ENCODE assay signal across 1 cellular context in the genomic region with DNA sequence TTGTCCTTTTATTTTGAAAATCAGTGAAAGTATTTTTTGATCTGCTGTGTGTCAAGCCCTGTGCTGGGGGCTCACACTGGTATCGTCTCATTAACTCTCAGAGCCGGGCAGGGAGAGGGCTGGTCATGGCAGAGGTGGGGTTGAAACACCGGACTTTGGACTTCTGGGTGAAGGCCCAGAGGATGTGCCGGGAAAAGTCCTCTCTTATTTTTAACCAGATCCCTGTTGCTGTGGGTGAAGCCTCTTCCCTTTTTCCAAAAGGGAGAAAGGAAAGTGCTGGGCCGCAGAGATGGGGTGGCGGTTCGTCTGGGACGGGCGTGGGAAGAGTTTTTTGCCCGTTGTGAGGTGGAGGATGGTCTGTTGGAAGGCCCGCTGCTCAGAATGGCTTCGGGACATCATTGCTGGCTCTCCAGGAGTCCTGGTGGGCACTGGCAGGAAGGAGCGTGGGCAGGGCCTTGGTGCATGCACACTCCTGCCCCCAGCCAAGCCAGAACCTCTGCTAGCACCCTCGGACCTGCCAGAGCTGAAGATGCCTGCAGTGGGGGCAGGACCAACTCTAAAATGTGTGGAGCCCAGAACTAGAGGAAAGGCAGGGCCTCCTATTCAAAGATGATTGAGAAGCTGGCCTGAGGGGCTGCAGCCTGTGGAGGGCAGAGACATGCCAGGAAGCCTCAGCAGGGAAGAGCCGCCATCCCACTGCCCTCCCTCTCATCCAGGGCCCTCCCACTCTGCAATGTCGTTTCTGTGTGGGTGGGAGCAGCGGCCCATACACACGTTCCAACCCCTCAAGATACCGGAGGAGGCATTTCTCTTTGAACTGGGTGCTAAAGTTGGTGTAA.
TF ChIP-seq lines count a peak whose summit lies in the region.

No MANE protein-coding gene starts in this region.

TF ChIP-seq in HepG2, 621 proteins besides CTCF, POLR2A, EP300 and RAD21 (continued from another document and continues in another):
- TF ChIP-seq, protein P1, sequence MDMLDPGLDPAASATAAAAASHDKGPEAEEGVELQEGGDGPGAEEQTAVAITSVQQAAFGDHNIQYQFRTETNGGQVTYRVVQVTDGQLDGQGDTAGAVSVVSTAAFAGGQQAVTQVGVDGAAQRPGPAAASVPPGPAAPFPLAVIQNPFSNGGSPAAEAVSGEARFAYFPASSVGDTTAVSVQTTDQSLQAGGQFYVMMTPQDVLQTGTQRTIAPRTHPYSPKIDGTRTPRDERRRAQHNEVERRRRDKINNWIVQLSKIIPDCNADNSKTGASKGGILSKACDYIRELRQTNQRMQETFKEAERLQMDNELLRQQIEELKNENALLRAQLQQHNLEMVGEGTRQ (IDR thresholded peaks at IDR 0.05; ENCODE audit: low read depth, low read length), result no peak
- TF ChIP-seq, protein P1 (CRISPR knock-in tag; IDR thresholded peaks at IDR 0.05; ENCODE audit: borderline replicate concordance), result no peak
- TF ChIP-seq ZFP37 (CRISPR knock-in tag; IDR thresholded peaks at IDR 0.05; ENCODE audit: borderline replicate concordance), result no peak
- TF ChIP-seq BRCA1 (CRISPR knock-in tag; IDR thresholded peaks at IDR 0.05), result no peak
- TF ChIP-seq ZFP90 (CRISPR knock-in tag; IDR thresholded peaks at IDR 0.05; ENCODE audit: borderline replicate concordance), result no peak
- no peak for TF ChIP-seq NFATC3 (CRISPR knock-in tag; IDR thresholded peaks at IDR 0.05)
- TF ChIP-seq, protein P2, sequence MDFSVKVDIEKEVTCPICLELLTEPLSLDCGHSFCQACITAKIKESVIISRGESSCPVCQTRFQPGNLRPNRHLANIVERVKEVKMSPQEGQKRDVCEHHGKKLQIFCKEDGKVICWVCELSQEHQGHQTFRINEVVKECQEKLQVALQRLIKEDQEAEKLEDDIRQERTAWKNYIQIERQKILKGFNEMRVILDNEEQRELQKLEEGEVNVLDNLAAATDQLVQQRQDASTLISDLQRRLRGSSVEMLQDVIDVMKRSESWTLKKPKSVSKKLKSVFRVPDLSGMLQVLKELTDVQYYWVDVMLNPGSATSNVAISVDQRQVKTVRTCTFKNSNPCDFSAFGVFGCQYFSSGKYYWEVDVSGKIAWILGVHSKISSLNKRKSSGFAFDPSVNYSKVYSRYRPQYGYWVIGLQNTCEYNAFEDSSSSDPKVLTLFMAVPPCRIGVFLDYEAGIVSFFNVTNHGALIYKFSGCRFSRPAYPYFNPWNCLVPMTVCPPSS (IDR thresholded peaks at IDR 0.05), result no peak
- TF ChIP-seq ZNF143 (CRISPR knock-in tag; IDR thresholded peaks at IDR 0.05), result no peak
- TF ChIP-seq HOXA3 (CRISPR knock-in tag; IDR thresholded peaks at IDR 0.05), result peak; percentile 39; the same call in 1 of the 2 replicates
- TF ChIP-seq, protein P3, sequence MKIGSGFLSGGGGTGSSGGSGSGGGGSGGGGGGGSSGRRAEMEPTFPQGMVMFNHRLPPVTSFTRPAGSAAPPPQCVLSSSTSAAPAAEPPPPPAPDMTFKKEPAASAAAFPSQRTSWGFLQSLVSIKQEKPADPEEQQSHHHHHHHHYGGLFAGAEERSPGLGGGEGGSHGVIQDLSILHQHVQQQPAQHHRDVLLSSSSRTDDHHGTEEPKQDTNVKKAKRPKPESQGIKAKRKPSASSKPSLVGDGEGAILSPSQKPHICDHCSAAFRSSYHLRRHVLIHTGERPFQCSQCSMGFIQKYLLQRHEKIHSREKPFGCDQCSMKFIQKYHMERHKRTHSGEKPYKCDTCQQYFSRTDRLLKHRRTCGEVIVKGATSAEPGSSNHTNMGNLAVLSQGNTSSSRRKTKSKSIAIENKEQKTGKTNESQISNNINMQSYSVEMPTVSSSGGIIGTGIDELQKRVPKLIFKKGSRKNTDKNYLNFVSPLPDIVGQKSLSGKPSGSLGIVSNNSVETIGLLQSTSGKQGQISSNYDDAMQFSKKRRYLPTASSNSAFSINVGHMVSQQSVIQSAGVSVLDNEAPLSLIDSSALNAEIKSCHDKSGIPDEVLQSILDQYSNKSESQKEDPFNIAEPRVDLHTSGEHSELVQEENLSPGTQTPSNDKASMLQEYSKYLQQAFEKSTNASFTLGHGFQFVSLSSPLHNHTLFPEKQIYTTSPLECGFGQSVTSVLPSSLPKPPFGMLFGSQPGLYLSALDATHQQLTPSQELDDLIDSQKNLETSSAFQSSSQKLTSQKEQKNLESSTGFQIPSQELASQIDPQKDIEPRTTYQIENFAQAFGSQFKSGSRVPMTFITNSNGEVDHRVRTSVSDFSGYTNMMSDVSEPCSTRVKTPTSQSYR (CRISPR knock-in tag; IDR thresholded peaks at IDR 0.05; ENCODE audit: borderline replicate concordance), result no peak; the same call in 1 of the 2 replicates
- no peak for TF ChIP-seq ZNF329 (CRISPR knock-in tag; IDR thresholded peaks at IDR 0.05; ENCODE audit: low read depth)
- TF ChIP-seq HIVEP1 (CRISPR knock-in tag; IDR thresholded peaks at IDR 0.05), result no peak
- TF ChIP-seq MXI1 (IDR thresholded peaks at IDR 0.05; ENCODE audit: borderline replicate concordance, low read depth, low read length), result no peak
- no peak for TF ChIP-seq KMT2A (CRISPR knock-in tag; IDR thresholded peaks at IDR 0.05)
- TF ChIP-seq HDAC6 (IDR thresholded peaks at IDR 0.05; ENCODE audit: low read depth, low read length), result no peak
- no peak for TF ChIP-seq NAIF1 (CRISPR knock-in tag; IDR thresholded peaks at IDR 0.05; ENCODE audit: borderline replicate concordance)
- TF ChIP-seq XBP1 (CRISPR knock-in tag; IDR thresholded peaks at IDR 0.05), result no peak
- TF ChIP-seq ZNF33B (CRISPR knock-in tag; IDR thresholded peaks at IDR 0.05), result no peak
- TF ChIP-seq, protein P4, sequence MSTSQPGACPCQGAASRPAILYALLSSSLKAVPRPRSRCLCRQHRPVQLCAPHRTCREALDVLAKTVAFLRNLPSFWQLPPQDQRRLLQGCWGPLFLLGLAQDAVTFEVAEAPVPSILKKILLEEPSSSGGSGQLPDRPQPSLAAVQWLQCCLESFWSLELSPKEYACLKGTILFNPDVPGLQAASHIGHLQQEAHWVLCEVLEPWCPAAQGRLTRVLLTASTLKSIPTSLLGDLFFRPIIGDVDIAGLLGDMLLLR (CRISPR knock-in tag; IDR thresholded peaks at IDR 0.05), result no peak
- peak; percentile 56; the same call in 1 of the 2 replicates for TF ChIP-seq NFKB2 (CRISPR knock-in tag; IDR thresholded peaks at IDR 0.05; ENCODE audit: borderline replicate concordance)
- 0 out of 2 replicates have a peak, but pooled peaks have one; percentile 46 for TF ChIP-seq TARDBP (CRISPR knock-in tag; IDR thresholded peaks at IDR 0.05)
- TF ChIP-seq ZNF891 (CRISPR knock-in tag; IDR thresholded peaks at IDR 0.05), result no peak
- TF ChIP-seq, protein P5, sequence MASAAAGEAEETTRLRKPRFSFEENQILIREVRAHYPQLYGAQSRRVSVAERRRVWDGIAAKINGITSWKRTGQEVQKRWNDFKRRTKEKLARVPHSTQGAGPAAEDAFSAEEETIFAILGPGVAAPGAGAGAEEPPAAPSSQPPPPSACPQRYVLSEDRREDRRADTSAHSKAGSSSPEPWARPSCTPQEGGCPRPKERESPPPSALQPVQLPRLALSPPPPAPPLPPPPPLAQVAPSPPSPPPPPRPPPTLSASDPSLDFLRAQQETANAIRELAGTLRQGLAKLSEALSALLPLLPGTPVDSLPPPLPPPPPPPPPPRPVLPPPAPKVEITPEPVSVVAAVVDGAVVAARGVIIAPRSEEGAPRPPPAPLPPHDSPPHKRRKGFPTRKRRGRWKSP (CRISPR knock-in tag; IDR thresholded peaks at IDR 0.05), result no peak
- no peak for TF ChIP-seq LCORL (IDR thresholded peaks at IDR 0.05)
- peak; percentile 73 for TF ChIP-seq LCORL (CRISPR knock-in tag; IDR thresholded peaks at IDR 0.05)
- no peak for TF ChIP-seq SCMH1 (CRISPR knock-in tag; IDR thresholded peaks at IDR 0.05; ENCODE audit: borderline replicate concordance)
- TF ChIP-seq, protein P6, sequence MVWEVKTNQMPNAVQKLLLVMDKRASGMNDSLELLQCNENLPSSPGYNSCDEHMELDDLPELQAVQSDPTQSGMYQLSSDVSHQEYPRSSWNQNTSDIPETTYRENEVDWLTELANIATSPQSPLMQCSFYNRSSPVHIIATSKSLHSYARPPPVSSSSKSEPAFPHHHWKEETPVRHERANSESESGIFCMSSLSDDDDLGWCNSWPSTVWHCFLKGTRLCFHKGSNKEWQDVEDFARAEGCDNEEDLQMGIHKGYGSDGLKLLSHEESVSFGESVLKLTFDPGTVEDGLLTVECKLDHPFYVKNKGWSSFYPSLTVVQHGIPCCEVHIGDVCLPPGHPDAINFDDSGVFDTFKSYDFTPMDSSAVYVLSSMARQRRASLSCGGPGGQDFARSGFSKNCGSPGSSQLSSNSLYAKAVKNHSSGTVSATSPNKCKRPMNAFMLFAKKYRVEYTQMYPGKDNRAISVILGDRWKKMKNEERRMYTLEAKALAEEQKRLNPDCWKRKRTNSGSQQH (CRISPR knock-in tag; IDR thresholded peaks at IDR 0.05; ENCODE audit: low read depth), result 0 out of 2 replicates have a peak, but pooled peaks have one; percentile 23
- TF ChIP-seq RBM39 (IDR thresholded peaks at IDR 0.05; ENCODE audit: low read depth, low read length, poor library complexity, severe bottlenecking), result peak; percentile 38
- TF ChIP-seq, protein P7, sequence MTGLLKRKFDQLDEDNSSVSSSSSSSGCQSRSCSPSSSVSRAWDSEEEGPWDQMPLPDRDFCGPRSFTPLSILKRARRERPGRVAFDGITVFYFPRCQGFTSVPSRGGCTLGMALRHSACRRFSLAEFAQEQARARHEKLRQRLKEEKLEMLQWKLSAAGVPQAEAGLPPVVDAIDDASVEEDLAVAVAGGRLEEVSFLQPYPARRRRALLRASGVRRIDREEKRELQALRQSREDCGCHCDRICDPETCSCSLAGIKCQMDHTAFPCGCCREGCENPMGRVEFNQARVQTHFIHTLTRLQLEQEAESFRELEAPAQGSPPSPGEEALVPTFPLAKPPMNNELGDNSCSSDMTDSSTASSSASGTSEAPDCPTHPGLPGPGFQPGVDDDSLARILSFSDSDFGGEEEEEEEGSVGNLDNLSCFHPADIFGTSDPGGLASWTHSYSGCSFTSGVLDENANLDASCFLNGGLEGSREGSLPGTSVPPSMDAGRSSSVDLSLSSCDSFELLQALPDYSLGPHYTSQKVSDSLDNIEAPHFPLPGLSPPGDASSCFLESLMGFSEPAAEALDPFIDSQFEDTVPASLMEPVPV (CRISPR knock-in tag; IDR thresholded peaks at IDR 0.05), result no peak
- TF ChIP-seq ZNF34 (CRISPR knock-in tag; IDR thresholded peaks at IDR 0.05; ENCODE audit: borderline replicate concordance), result no peak
- no peak for TF ChIP-seq ZNF354B (CRISPR knock-in tag; IDR thresholded peaks at IDR 0.05)
- no peak for TF ChIP-seq ZSCAN22 (CRISPR knock-in tag; IDR thresholded peaks at IDR 0.05)
- TF ChIP-seq SPEN (CRISPR knock-in tag; IDR thresholded peaks at IDR 0.05; ENCODE audit: low read depth), result no peak
- no peak for TF ChIP-seq ZNF383 (CRISPR knock-in tag; IDR thresholded peaks at IDR 0.05; ENCODE audit: borderline replicate concordance)
- peak; percentile 93 for TF ChIP-seq HNF4A (CRISPR knock-in tag; IDR thresholded peaks at IDR 0.05)
- TF ChIP-seq, protein P8, sequence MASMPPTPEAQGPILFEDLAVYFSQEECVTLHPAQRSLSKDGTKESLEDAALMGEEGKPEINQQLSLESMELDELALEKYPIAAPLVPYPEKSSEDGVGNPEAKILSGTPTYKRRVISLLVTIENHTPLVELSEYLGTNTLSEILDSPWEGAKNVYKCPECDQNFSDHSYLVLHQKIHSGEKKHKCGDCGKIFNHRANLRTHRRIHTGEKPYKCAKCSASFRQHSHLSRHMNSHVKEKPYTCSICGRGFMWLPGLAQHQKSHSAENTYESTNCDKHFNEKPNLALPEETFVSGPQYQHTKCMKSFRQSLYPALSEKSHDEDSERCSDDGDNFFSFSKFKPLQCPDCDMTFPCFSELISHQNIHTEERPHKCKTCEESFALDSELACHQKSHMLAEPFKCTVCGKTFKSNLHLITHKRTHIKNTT (CRISPR knock-in tag; IDR thresholded peaks at IDR 0.05), result no peak
- TF ChIP-seq, protein P9, sequence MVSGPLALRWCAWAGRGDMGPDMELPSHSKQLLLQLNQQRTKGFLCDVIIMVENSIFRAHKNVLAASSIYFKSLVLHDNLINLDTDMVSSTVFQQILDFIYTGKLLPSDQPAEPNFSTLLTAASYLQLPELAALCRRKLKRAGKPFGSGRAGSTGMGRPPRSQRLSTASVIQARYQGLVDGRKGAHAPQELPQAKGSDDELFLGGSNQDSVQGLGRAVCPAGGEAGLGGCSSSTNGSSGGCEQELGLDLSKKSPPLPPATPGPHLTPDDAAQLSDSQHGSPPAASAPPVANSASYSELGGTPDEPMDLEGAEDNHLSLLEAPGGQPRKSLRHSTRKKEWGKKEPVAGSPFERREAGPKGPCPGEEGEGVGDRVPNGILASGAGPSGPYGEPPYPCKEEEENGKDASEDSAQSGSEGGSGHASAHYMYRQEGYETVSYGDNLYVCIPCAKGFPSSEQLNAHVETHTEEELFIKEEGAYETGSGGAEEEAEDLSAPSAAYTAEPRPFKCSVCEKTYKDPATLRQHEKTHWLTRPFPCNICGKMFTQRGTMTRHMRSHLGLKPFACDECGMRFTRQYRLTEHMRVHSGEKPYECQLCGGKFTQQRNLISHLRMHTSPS (CRISPR knock-in tag; IDR thresholded peaks at IDR 0.05; ENCODE audit: low read depth), result peak; percentile 60; the same call in 1 of the 2 replicates
- no peak for TF ChIP-seq ZNF781 (CRISPR knock-in tag; IDR thresholded peaks at IDR 0.05; ENCODE audit: borderline replicate concordance, not compliant biosample characterization)
- TF ChIP-seq ZNF326 (CRISPR knock-in tag; IDR thresholded peaks at IDR 0.05; ENCODE audit: borderline replicate concordance), result 0 out of 2 replicates have a peak, but pooled peaks have one; percentile 24
- no peak for TF ChIP-seq PHF8 (CRISPR knock-in tag; IDR thresholded peaks at IDR 0.05)
- TF ChIP-seq, protein P10, sequence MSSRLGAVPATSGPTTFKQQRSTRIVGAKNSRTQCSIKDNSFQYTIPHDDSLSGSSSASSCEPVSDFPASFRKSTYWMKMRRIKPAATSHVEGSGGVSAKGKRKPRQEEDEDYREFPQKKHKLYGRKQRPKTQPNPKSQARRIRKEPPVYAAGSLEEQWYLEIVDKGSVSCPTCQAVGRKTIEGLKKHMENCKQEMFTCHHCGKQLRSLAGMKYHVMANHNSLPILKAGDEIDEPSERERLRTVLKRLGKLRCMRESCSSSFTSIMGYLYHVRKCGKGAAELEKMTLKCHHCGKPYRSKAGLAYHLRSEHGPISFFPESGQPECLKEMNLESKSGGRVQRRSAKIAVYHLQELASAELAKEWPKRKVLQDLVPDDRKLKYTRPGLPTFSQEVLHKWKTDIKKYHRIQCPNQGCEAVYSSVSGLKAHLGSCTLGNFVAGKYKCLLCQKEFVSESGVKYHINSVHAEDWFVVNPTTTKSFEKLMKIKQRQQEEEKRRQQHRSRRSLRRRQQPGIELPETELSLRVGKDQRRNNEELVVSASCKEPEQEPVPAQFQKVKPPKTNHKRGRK (CRISPR knock-in tag; IDR thresholded peaks at IDR 0.05), result no peak
